Comparison of ENCODE assay signal across 1 cellular context in genomic region chr15:80152896-80153876, GRCh38.
A peak's percentile ranks its signal among the peaks of the same experiment; 100 is the strongest.
TF ChIP-seq lines count a peak whose summit lies in the region.

Gene FAH (plus strand): TSS chr15:80152999. CDS start chr15:80153055, 56 bp downstream.

TF ChIP-seq in HepG2, 621 proteins besides CTCF, POLR2A, EP300 and RAD21 (continued from another document and continues in another):
- TF ChIP-seq NFYB (CRISPR knock-in tag; IDR thresholded peaks at IDR 0.05) (no peak), ZEB1 (IDR thresholded peaks at IDR 0.05; ENCODE audit: insufficient replicate concordance, low read depth) (no peak), RAD51 (IDR thresholded peaks at IDR 0.05; ENCODE audit: borderline replicate concordance) (no peak), KLF11 (CRISPR knock-in tag; IDR thresholded peaks at IDR 0.05) (no peak), NCOA2 (CRISPR knock-in tag; IDR thresholded peaks at IDR 0.05) (no peak; the same call in 1 of the 2 replicates), ZNF691 (CRISPR knock-in tag; IDR thresholded peaks at IDR 0.05; ENCODE audit: borderline replicate concordance, low read depth) (peak; percentile 50), GATAD1 (CRISPR knock-in tag; IDR thresholded peaks at IDR 0.05) (no peak), HNRNPK (IDR thresholded peaks at IDR 0.05; ENCODE audit: low read depth, low read length, poor library complexity, severe bottlenecking) (peak; percentile 74), ZNF431 (CRISPR knock-in tag; IDR thresholded peaks at IDR 0.05; ENCODE audit: borderline replicate concordance, low read depth) (no peak), DR1 (CRISPR knock-in tag; IDR thresholded peaks at IDR 0.05) (no peak), ZNF563 (CRISPR knock-in tag; IDR thresholded peaks at IDR 0.05) (no peak; the same call in 1 of the 2 replicates), ZFP36L2 (CRISPR knock-in tag; IDR thresholded peaks at IDR 0.05) (no peak), ZMYM4 (CRISPR knock-in tag; IDR thresholded peaks at IDR 0.05) (peak; percentile 75), JARID2 (CRISPR knock-in tag; IDR thresholded peaks at IDR 0.05; ENCODE audit: insufficient replicate concordance) (no peak), TCF7L2 (IDR thresholded peaks at IDR 0.05; ENCODE audit: low read depth, low read length) (no peak), MED8 (CRISPR knock-in tag; IDR thresholded peaks at IDR 0.05; ENCODE audit: insufficient replicate concordance) (peak; percentile 64), KDM6A (CRISPR knock-in tag; IDR thresholded peaks at IDR 0.05; ENCODE audit: low read depth) (no peak), KDM5B (CRISPR knock-in tag; IDR thresholded peaks at IDR 0.05; ENCODE audit: borderline replicate concordance) (peak; percentile 83), FOSL2 (CRISPR knock-in tag; IDR thresholded peaks at IDR 0.05) (peak; percentile 16; the same call in 1 of the 2 replicates), TFDP2 (CRISPR knock-in tag; IDR thresholded peaks at IDR 0.05) (no peak), ZSCAN9 (CRISPR knock-in tag; IDR thresholded peaks at IDR 0.05; ENCODE audit: borderline replicate concordance) (no peak), ATAD3A (CRISPR knock-in tag; IDR thresholded peaks at IDR 0.05) (no peak), IRF9 (CRISPR knock-in tag; IDR thresholded peaks at IDR 0.05; ENCODE audit: borderline replicate concordance) (peak; percentile 69; the same call in 1 of the 2 replicates), CENPX (CRISPR knock-in tag; IDR thresholded peaks at IDR 0.05) (no peak), NFE2L2 (IDR thresholded peaks at IDR 0.05; ENCODE audit: low read length) (no peak), DDIT3 (CRISPR knock-in tag; IDR thresholded peaks at IDR 0.05) (no peak), ZNF710 (CRISPR knock-in tag; IDR thresholded peaks at IDR 0.05; ENCODE audit: borderline replicate concordance) (peak; percentile 76), NR2F2 (IDR thresholded peaks at IDR 0.05; ENCODE audit: borderline replicate concordance, low read depth) (no peak), GABPB1 (CRISPR knock-in tag; IDR thresholded peaks at IDR 0.05) (peak; percentile 67), ZNF576 (CRISPR knock-in tag; IDR thresholded peaks at IDR 0.05) (peak; percentile 87; the same call in 1 of the 2 replicates), ZNF292 (CRISPR knock-in tag; IDR thresholded peaks at IDR 0.05; ENCODE audit: borderline replicate concordance, low read depth) (peak; percentile 51), ARID4A (CRISPR knock-in tag; IDR thresholded peaks at IDR 0.05; ENCODE audit: borderline replicate concordance) (peak; percentile 84), RFX3 (CRISPR knock-in tag; IDR thresholded peaks at IDR 0.05) (no peak), ZZZ3 (CRISPR knock-in tag; IDR thresholded peaks at IDR 0.05; ENCODE audit: borderline replicate concordance) (no peak), ZNF549 (CRISPR knock-in tag; IDR thresholded peaks at IDR 0.05) (no peak), EHMT2 (IDR thresholded peaks at IDR 0.05; ENCODE audit: borderline replicate concordance, low read depth, low read length) (no peak), BORCS8-MEF2B (CRISPR knock-in tag; IDR thresholded peaks at IDR 0.05) (peak; percentile 43), KLF16 (CRISPR knock-in tag; IDR thresholded peaks at IDR 0.05) (peak in 1 of 2 experiments; percentile 24; a peak in 1 of 4 replicates), ZNF503 (CRISPR knock-in tag; IDR thresholded peaks at IDR 0.05) (no peak), ELF1 (CRISPR knock-in tag; IDR thresholded peaks at IDR 0.05) (peak; percentile 67), NR3C1 (CRISPR knock-in tag; IDR thresholded peaks at IDR 0.05) (no peak), ZNF646 (CRISPR knock-in tag; IDR thresholded peaks at IDR 0.05) (no peak; the same call in 1 of the 2 replicates), GATAD2A (CRISPR knock-in tag; IDR thresholded peaks at IDR 0.05) (no peak), ZNF101 (CRISPR knock-in tag; IDR thresholded peaks at IDR 0.05; ENCODE audit: borderline replicate concordance, low read depth) (no peak), ZBTB1 (CRISPR knock-in tag; IDR thresholded peaks at IDR 0.05; ENCODE audit: borderline replicate concordance) (no peak), ZNF724P (CRISPR knock-in tag; IDR thresholded peaks at IDR 0.05; ENCODE audit: borderline replicate concordance) (0 out of 2 replicates have a peak, but pooled peaks have one; percentile 34)
